In the genomic region with DNA sequence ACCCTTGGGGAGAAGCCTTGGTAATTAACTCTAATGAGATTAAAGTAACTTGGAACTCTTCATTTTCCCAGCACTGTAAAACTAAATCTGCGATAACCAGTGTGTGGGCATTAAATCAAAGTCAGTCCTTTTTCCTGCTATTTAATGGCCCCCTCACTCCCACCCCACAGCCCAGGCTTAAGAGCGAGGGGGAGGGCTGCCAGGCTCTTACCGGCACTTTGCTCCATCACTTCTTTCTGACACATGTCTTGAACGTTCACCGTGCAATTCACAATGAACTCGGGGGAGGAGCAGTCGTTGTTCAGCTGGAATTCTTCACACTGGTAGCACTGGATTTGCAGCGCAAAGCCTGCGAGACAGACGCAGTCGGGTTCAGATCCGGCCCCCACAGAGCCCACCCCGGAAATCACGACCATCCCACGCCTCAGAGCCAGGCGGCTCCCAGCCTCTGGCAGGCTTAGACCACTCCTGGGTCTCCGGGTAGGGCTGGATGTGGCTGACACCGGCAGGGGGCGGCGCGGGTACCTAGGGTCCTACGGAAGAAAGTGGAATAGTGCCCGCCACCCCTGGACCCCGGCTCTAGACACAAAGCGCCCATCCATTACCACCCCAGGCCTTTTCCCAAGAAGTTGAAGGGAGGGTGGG, we compare ENCODE assay signal across 9 cellular contexts. TPM values are rescaled to one million over a fixed set of nuclear protein-coding genes. Genes with fewer than 3 reads are reported as not detected.
DNase-seq lines count a peak whose midpoint lies in the region; ATAC-seq lines count a peak whose summit lies in the region.
"Had no signal": no experiment of that assay in that cellular context is flagged by ENCODE, and none has a peak within 500 bp of the region (broad histone marks: within the 10 kb centered on the region; RNA-seq: fewer than 3 reads in every experiment).

No MANE protein-coding gene starts in this region.

- H3K4me3 ChIP-seq in HUES64 (ENCODE audit: low read length) (peak overlapping the region; percentile 75), SJCRH30 (no peak overlapping the region)

- no peak overlapping the region for H3K9ac ChIP-seq in HUES64 (ENCODE audit: low read depth, low read length)

- H3K36me3 ChIP-seq in HUES64 (ENCODE audit: insufficient read depth, low read length) (peaks cover 18% of the 10 kb centered on the region; the same call in 1 of the 2 replicates), SJCRH30 (no peaks in the 10 kb centered on the region)

- DNase-seq in Ammon's horn (ENCODE audit: low spot score) (peak; percentile 29), astrocyte of the hippocampus (ENCODE audit: low read depth, low spot score) (peak; percentile 84), kidney glomerular epithelial cell (lab: John Stamatoyannopoulos, UW) (peak; percentile 31), SJCRH30 (no peak)
- DNase-seq in activated effector memory CD4-positive, alpha-beta T cell treated with anti-CD3 and anti-CD28 coated beads, Interleukin-2, amount 50 U/mL, for 16 hours = no peak
- DNase-seq: activated CD4-positive, alpha-beta T cell treated with anti-CD3 and anti-CD28 coated beads, Interleukin-2, amount 50 U/mL, for 48 hours had no signal

- peaks cover 25% of the 10 kb centered on the region for H3K4me1 ChIP-seq in HUES64 (ENCODE audit: insufficient read depth, low read length)
- H3K4me1 ChIP-seq in SJCRH30 = 0 out of 2 replicates have a peak, but pooled peaks cover 3% of the 10 kb centered on the region

- H3K9me3 ChIP-seq in HUES64 (ENCODE audit: insufficient read depth, low read depth, low read length) (no peaks in the 10 kb centered on the region), SJCRH30 (replicated peaks) (no peaks in the 10 kb centered on the region)

- ATAC-seq in GM19035 (IDR thresholded peaks at IDR 0.05; ENCODE audit: unreplicated experiment) (no peak), HG03095 (IDR thresholded peaks at IDR 0.05; ENCODE audit: unreplicated experiment) (no peak)

- 10% methylated on average over 25 of the region's 25 CpGs for WGBS in HUES64

- H3K27ac ChIP-seq in HUES64 (ENCODE audit: low read depth, low read length) (no peak overlapping the region), SJCRH30 (no peak overlapping the region)

- H3K27me3 ChIP-seq in HUES64 (ENCODE audit: insufficient read depth, low read length) = peaks cover 55% of the 10 kb centered on the region
- H3K27me3 ChIP-seq in SJCRH30 = 0 out of 2 replicates have a peak, but pooled peaks cover 3% of the 10 kb centered on the region

RNA-seq across cellular contexts. Expression of gene LYPD1, which starts 1.7 kb away (rescaled TPM):
- polyA plus RNA-seq in HUES64 (2013, experiment 1 of 2) = 2.8 TPM
- polyA plus RNA-seq in HUES64 (2013, experiment 2 of 2) = 3.2 TPM
- total RNA-seq in SJCRH30 (2014; rRNA removed; shearing (Covaris generic)) = 0.04 TPM in 1 of 2 replicates, not detected in the other

Comparison
In these comparisons a context has a peak if more than half of its experiments do, and no peak if none do; other contexts are left out.
1. DNase-seq: peak in Ammon's horn (single experiment), astrocyte of the hippocampus (single experiment) and kidney glomerular epithelial cell (single experiment); none in SJCRH30 (0 of 2) and activated effector memory CD4-positive, alpha-beta T cell treated with anti-CD3 and anti-CD28 coated beads, Interleukin-2, amount 50 U/mL, for 16 hours (single experiment).